ENCODE assay signal across 8 cellular contexts in the genomic region with DNA sequence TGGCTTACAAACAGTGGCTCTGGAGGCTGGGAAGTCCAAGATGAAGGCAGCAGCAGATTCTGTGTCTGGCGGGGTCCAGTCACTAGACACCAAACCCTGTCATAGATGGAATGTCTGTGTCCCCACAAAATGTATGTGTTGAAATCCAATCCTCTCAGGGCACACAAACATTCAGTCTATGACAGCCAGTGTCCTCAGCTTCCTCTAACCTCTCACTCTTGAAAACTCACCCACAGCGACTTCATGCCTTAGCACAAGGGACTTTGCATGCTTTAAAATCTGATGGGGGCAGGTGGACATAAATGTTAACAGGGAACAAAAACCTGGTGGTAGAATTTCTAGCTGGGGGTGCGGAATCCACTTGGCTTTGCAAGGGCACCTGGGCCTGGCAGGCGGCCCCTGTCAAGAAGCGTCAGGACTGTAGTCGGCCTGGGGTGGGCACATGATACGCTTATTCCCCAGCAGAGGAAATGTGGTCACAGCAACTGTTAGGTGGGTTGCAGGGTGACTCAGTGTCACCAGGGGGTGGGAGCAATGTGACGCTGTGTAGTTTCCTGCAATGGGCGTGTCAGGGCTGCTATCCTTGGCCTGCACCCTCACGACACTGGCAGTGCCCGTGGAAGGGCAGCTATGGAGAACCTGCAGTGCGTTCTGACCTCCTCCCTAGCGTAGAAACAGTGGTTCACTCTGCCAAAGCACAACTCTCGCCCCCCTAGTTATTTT. TPM values are rescaled to one million over a fixed set of nuclear protein-coding genes. Genes with fewer than 3 reads are reported as not detected.
DNase-seq lines count a peak whose midpoint lies in the region; ATAC-seq and TF ChIP-seq lines count a peak whose summit lies in the region.

No MANE protein-coding gene starts in this region.

- peaks cover 81% of the 10 kb centered on the region for H3K4me1 Mint-ChIP-seq in activated T-cell treated with anti-CD3 and anti-CD28 coated beads, Interleukin-2, amount 50 U/mL, for 72 hours (ENCODE audit: low read depth)
- peaks cover 75 to 92% of the 10 kb centered on the region in 2 donors for H3K4me1 Mint-ChIP-seq in natural killer cell

- peak overlapping the region; percentile 97 for H3K27ac Mint-ChIP-seq in activated T-cell treated with anti-CD3 and anti-CD28 coated beads, Interleukin-2, amount 50 U/mL, for 72 hours
- H3K27ac Mint-ChIP-seq in natural killer cell: peak overlapping the region; percentile 98 to 99

- H3K27ac ChIP-seq in right atrium auricular region (no peak overlapping the region), aorta (ENCODE audit: low read depth in 1 of 2, low read length in 2 of 2) (no peak overlapping the region)

- H3K4me3 ChIP-seq in right atrium auricular region (no peak overlapping the region), aorta (ENCODE audit: low read length in 2 of 2) (no peak overlapping the region)

- intact Hi-C loops in Right ventricle myocardium superior (cut with DNase I): no loop called here
- intact Hi-C loops in natural killer cell (cut with micrococcal nuclease): loop anchor here (1.0 to 5.0 kb wide), 6 partner anchors 9 to 120 kb away; no protein-coding TSS in a partner anchor
- intact Hi-C loops in aorta (cut with DNase I): no loop called here

- H3K36me3 ChIP-seq in right atrium auricular region (no peaks in the 10 kb centered on the region), aorta (ENCODE audit: control insufficient read depth in 1 of 2, insufficient read depth in 2 of 2, low read length in 1 of 2) (no peaks in the 10 kb centered on the region)

- ATAC-seq in Right ventricle myocardium superior (ENCODE audit: poor library complexity): peak; percentile 40
- ATAC-seq in activated T-cell treated with anti-CD3 and anti-CD28 coated beads, Interleukin-2, amount 50 U/mL, for 72 hours (replicated peaks in 1 of 2): peak; percentile 88 to 91
- peak; percentile 76 to 93 (median 93) for ATAC-seq in natural killer cell
- ATAC-seq in aorta (ENCODE audit: low FRiP score): peak; percentile 52

- H3K4me3 Mint-ChIP-seq in activated T-cell treated with anti-CD3 and anti-CD28 coated beads, Interleukin-2, amount 50 U/mL, for 72 hours: peak overlapping the region; percentile 66 to 74
- peak overlapping the region; percentile 89 for H3K4me3 Mint-ChIP-seq in natural killer cell

- no peaks in the 10 kb centered on the region for H3K9me3 Mint-ChIP-seq in activated T-cell treated with anti-CD3 and anti-CD28 coated beads, Interleukin-2, amount 50 U/mL, for 72 hours
- no peaks in the 10 kb centered on the region for H3K9me3 Mint-ChIP-seq in natural killer cell

- H3K36me3 Mint-ChIP-seq in activated T-cell treated with anti-CD3 and anti-CD28 coated beads, Interleukin-2, amount 50 U/mL, for 72 hours (ENCODE audit: insufficient read depth in 2 of 2): no peaks in the 10 kb centered on the region
- no peaks in the 10 kb centered on the region for H3K36me3 Mint-ChIP-seq in natural killer cell

- H3K27me3 ChIP-seq in right atrium auricular region (no peaks in the 10 kb centered on the region), aorta (ENCODE audit: control insufficient read depth in 1 of 2, insufficient read depth in 2 of 2, low read length in 1 of 2) (no peaks in the 10 kb centered on the region)

- 84 to 85% methylated on average over 14 of the region's 14 CpGs for WGBS in aorta, 2 donors

- no peaks in the 10 kb centered on the region for H3K27me3 Mint-ChIP-seq in activated T-cell treated with anti-CD3 and anti-CD28 coated beads, Interleukin-2, amount 50 U/mL, for 72 hours (ENCODE audit: low read depth)
- no peaks in the 10 kb centered on the region for H3K27me3 Mint-ChIP-seq in natural killer cell (ENCODE audit: low read depth in 2 of 2)

- TF ChIP-seq CTCF in right atrium auricular region (IDR thresholded peaks at IDR 0.05) (no peak), natural killer cell (IDR thresholded peaks at IDR 0.05) (no peak)

- H3K4me1 ChIP-seq in right atrium auricular region (peaks cover 0 to 20% of the 10 kb centered on the region in 2 donors), aorta (ENCODE audit: control insufficient read depth in 1 of 2, insufficient read depth in 2 of 2, low read length in 2 of 2) (no peaks in the 10 kb centered on the region)

- DNase-seq in Right ventricle myocardium superior (no peak), right atrium auricular region (ENCODE audit: low spot score) (no peak), natural killer cell (peak; percentile 86), aorta (no peak), DMS153 treated with DMSO at 0.1 percent for 48 hours (lab: John Stamatoyannopoulos, UW; ENCODE audit: unreplicated experiment) (no peak), SIG-M5 (lab: John Stamatoyannopoulos, UW) (no peak), NCI-H2171 (lab: John Stamatoyannopoulos, UW) (no peak)
- peak; percentile 74 to 80 for DNase-seq in activated T-cell treated with anti-CD3 and anti-CD28 coated beads, Interleukin-2, amount 50 U/mL, for 72 hours

- H3K9me3 ChIP-seq in right atrium auricular region: no peaks in the 10 kb centered on the region
- no peaks in the 10 kb centered on the region for H3K9me3 ChIP-seq in aorta (ENCODE audit: control insufficient read depth, low read length)

RNA-seq across cellular contexts. Expression of a gene that starts 17.7 kb away (rescaled TPM):
- 11.0 TPM for total RNA-seq in Right ventricle myocardium superior
- 10 to 100 TPM in 1 of 2 donors, 1 to 10 TPM in 1; 6.6 to 11.8 TPM for total RNA-seq in right atrium auricular region
- 10 to 100 TPM; 33.6 to 36.3 TPM for total RNA-seq in activated T-cell treated with anti-CD3 and anti-CD28 coated beads, Interleukin-2, amount 50 U/mL, for 72 hours
- 100 to 1,000 TPM; 248 to 289 (median 282) TPM for total RNA-seq in natural killer cell
- 10 to 100 TPM; 49.1 to 53.8 TPM for total RNA-seq in aorta
- polyA plus RNA-seq in aorta: 10 to 100 TPM; 10.5 to 11.0 TPM

Comparison
In these comparisons a context has a peak if more than half of its experiments do, and no peak if none do; other contexts are left out.
1. ATAC-seq: peak in every context shown above with its lines; median percentile 93 in natural killer cell; 90 in activated T-cell treated with anti-CD3 and anti-CD28 coated beads, Interleukin-2, amount 50 U/mL, for 72 hours; 52 in aorta; 40 in Right ventricle myocardium superior.
2. DNase-seq: peak in activated T-cell treated with anti-CD3 and anti-CD28 coated beads, Interleukin-2, amount 50 U/mL, for 72 hours (2 of 2) and natural killer cell (single experiment); none in Right ventricle myocardium superior (single experiment), right atrium auricular region (single experiment), aorta (0 of 2), DMS153 treated with DMSO at 0.1 percent for 48 hours (single experiment), SIG-M5 (single experiment) and NCI-H2171 (single experiment).
3. RNA of a gene that starts 17.7 kb away (total RNA-seq): 248 to 289 TPM in natural killer cell; 49.1 to 53.8 TPM in aorta, 33.6 to 36.3 TPM in activated T-cell treated with anti-CD3 and anti-CD28 coated beads, Interleukin-2, amount 50 U/mL, for 72 hours, 6.6 to 11.8 TPM in right atrium auricular region and 11.0 TPM in Right ventricle myocardium superior (single experiment); every median in the first group is over 4 times any median in the second.